In genomic region chr5:133889271-133889905, GRCh38 we compare ENCODE assay signal across 1 cellular context.
TF ChIP-seq lines count a peak whose summit lies in the region.

No MANE protein-coding gene starts in this region.

TF ChIP-seq in WTC11, 78 proteins besides CTCF, POLR2A, EP300 and RAD21 (continued from another document):
- TF ChIP-seq PRDM15 (CRISPR knock-in tag; IDR thresholded peaks at IDR 0.05) (no peak), AFF4 (CRISPR knock-in tag; IDR thresholded peaks at IDR 0.05; ENCODE audit: borderline replicate concordance) (no peak), NFYB (CRISPR knock-in tag; conservative IDR thresholded peaks at IDR 0.05; ENCODE audit: low read depth) (no peak), NFE2L1 (CRISPR knock-in tag; IDR thresholded peaks at IDR 0.05) (no peak), TP53 (CRISPR knock-in tag; IDR thresholded peaks at IDR 0.05) (no peak), ZNF138 (CRISPR knock-in tag; conservative IDR thresholded peaks at IDR 0.05) (no peak), GTF2I (CRISPR knock-in tag; conservative IDR thresholded peaks at IDR 0.05) (no peak)
- TF ChIP-seq, protein P1, sequence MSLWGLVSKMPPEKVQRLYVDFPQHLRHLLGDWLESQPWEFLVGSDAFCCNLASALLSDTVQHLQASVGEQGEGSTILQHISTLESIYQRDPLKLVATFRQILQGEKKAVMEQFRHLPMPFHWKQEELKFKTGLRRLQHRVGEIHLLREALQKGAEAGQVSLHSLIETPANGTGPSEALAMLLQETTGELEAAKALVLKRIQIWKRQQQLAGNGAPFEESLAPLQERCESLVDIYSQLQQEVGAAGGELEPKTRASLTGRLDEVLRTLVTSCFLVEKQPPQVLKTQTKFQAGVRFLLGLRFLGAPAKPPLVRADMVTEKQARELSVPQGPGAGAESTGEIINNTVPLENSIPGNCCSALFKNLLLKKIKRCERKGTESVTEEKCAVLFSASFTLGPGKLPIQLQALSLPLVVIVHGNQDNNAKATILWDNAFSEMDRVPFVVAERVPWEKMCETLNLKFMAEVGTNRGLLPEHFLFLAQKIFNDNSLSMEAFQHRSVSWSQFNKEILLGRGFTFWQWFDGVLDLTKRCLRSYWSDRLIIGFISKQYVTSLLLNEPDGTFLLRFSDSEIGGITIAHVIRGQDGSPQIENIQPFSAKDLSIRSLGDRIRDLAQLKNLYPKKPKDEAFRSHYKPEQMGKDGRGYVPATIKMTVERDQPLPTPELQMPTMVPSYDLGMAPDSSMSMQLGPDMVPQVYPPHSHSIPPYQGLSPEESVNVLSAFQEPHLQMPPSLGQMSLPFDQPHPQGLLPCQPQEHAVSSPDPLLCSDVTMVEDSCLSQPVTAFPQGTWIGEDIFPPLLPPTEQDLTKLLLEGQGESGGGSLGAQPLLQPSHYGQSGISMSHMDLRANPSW (CRISPR knock-in tag; conservative IDR thresholded peaks at IDR 0.05; ENCODE audit: low read depth), result no peak
- TF ChIP-seq, protein P2, sequence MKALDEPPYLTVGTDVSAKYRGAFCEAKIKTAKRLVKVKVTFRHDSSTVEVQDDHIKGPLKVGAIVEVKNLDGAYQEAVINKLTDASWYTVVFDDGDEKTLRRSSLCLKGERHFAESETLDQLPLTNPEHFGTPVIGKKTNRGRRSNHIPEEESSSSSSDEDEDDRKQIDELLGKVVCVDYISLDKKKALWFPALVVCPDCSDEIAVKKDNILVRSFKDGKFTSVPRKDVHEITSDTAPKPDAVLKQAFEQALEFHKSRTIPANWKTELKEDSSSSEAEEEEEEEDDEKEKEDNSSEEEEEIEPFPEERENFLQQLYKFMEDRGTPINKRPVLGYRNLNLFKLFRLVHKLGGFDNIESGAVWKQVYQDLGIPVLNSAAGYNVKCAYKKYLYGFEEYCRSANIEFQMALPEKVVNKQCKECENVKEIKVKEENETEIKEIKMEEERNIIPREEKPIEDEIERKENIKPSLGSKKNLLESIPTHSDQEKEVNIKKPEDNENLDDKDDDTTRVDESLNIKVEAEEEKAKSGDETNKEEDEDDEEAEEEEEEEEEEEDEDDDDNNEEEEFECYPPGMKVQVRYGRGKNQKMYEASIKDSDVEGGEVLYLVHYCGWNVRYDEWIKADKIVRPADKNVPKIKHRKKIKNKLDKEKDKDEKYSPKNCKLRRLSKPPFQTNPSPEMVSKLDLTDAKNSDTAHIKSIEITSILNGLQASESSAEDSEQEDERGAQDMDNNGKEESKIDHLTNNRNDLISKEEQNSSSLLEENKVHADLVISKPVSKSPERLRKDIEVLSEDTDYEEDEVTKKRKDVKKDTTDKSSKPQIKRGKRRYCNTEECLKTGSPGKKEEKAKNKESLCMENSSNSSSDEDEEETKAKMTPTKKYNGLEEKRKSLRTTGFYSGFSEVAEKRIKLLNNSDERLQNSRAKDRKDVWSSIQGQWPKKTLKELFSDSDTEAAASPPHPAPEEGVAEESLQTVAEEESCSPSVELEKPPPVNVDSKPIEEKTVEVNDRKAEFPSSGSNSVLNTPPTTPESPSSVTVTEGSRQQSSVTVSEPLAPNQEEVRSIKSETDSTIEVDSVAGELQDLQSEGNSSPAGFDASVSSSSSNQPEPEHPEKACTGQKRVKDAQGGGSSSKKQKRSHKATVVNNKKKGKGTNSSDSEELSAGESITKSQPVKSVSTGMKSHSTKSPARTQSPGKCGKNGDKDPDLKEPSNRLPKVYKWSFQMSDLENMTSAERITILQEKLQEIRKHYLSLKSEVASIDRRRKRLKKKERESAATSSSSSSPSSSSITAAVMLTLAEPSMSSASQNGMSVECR (CRISPR knock-in tag; IDR thresholded peaks at IDR 0.05; ENCODE audit: borderline replicate concordance), result no peak
